25 cellular contexts compared by ENCODE assay signal in genomic region chr13:94999871-95000270, GRCh38.
"Had no signal": no experiment of that assay in that cellular context is flagged by ENCODE, and none has a peak within 500 bp of the region (broad histone marks: within the 10 kb centered on the region; RNA-seq: fewer than 3 reads in every experiment).

No MANE protein-coding gene starts in this region.

- ATAC-seq: activated CD8-positive, alpha-beta T cell treated with anti-CD3 and anti-CD28 coated beads for 36 hours; activated naive CD8-positive, alpha-beta T cell treated with anti-CD3 and anti-CD28 coated beads, Interleukin-2, amount 50 U/mL, for 24 hours; activated T-cell treated with anti-CD3 and anti-CD28 coated beads, Interleukin-2, amount 50 U/mL, for 4 hours; activated T-helper 17 cell treated with anti-CD3 and anti-CD28 coated beads, Interleukin-2, amount 50 U/mL, for 72 hours; foreskin keratinocyte; WTC11 had no signal

- H3K4me3 ChIP-seq: cardiac muscle cell, colonic mucosa, dorsolateral prefrontal cortex, left ventricle myocardium inferior, lung, suprapubic skin, tibial artery had no signal

- H3K27ac ChIP-seq: cardiac muscle cell, colonic mucosa, dorsolateral prefrontal cortex, foreskin keratinocyte, left ventricle myocardium inferior, suprapubic skin, tibial artery had no signal

- H3K27me3 ChIP-seq: colonic mucosa had no signal

- DNase-seq: activated CD4-positive, alpha-beta T cell treated with anti-CD3 and anti-CD28 coated beads, Interleukin-2, amount 50 U/mL, for 1 hour; activated CD8-positive, alpha-beta T cell treated with anti-CD3 and anti-CD28 coated beads for 36 hours; activated gamma-delta T cell treated with Interleukin-2 at 50 U/mL for 16 hours; activated naive CD4-positive, alpha-beta T cell treated with anti-CD3 and anti-CD28 coated beads, Interleukin-2, amount 50 U/mL, for 16 hours; activated naive CD8-positive, alpha-beta T cell treated with anti-CD3 and anti-CD28 coated beads, Interleukin-2, amount 50 U/mL, for 24 hours; activated T-cell treated with anti-CD3 and anti-CD28 coated beads, Interleukin-2, amount 50 U/mL, for 4 hours; cerebellar nuclear complex; colonic mucosa; dorsolateral prefrontal cortex; effector memory CD4-positive, alpha-beta T cell; foreskin keratinocyte; glutamatergic neuron; left ventricle myocardium inferior; stimulated activated CD4-positive, alpha-beta T cell treated with anti-CD3 and anti-CD28 coated beads, Interleukin-15, amount 100 ng/mL, for 24 hours; stimulated activated naive CD4-positive, alpha-beta T cell; T-helper 2 cell; tibial artery had no signal

- H3K27ac Mint-ChIP-seq: activated CD8-positive, alpha-beta T cell treated with anti-CD3 and anti-CD28 coated beads for 36 hours; activated naive CD8-positive, alpha-beta T cell treated with anti-CD3 and anti-CD28 coated beads, Interleukin-2, amount 50 U/mL, for 24 hours; activated T-helper 17 cell treated with anti-CD3 and anti-CD28 coated beads, Interleukin-2, amount 50 U/mL, for 72 hours; nephron; progenitor cell of endocrine pancreas; WTC11 had no signal

- H3K36me3 ChIP-seq: cardiac muscle cell, colonic mucosa, left ventricle myocardium inferior, suprapubic skin, tibial artery had no signal

- FAIRE-seq: islet of Langerhans had no signal

- H3K9me3 Mint-ChIP-seq: activated CD8-positive, alpha-beta T cell treated with anti-CD3 and anti-CD28 coated beads for 36 hours; activated naive CD8-positive, alpha-beta T cell treated with anti-CD3 and anti-CD28 coated beads, Interleukin-2, amount 50 U/mL, for 24 hours; activated T-cell treated with anti-CD3 and anti-CD28 coated beads, Interleukin-2, amount 50 U/mL, for 4 hours; activated T-helper 17 cell treated with anti-CD3 and anti-CD28 coated beads, Interleukin-2, amount 50 U/mL, for 72 hours; nephron had no signal

- H3K9me3 ChIP-seq: colonic mucosa, left ventricle myocardium inferior, suprapubic skin, tibial artery had no signal

- H3K4me1 ChIP-seq: colonic mucosa, foreskin keratinocyte had no signal

- H3K36me3 Mint-ChIP-seq: WTC11 had no signal
